8 cellular contexts compared by ENCODE assay signal in genomic region chr10:119872610-119872859, GRCh38. TPM values are rescaled to one million over a fixed set of nuclear protein-coding genes. Genes with fewer than 3 reads are reported as not detected.
DNase-seq lines count a peak whose midpoint lies in the region; ATAC-seq, FAIRE-seq and TF ChIP-seq lines count a peak whose summit lies in the region.

MCMBP (minus strand) TSS chr10:119872843; CDS start chr10:119872584, 259 bp downstream.

- peak within 1 kb of the TSS; percentile 97 for H2AFZ ChIP-seq in astrocyte (ENCODE audit: low read depth, low read length)

- peak within 1 kb of the TSS; percentile 83 for H3K4me3 ChIP-seq in astrocyte (ENCODE audit: insufficient read depth, low read depth, low read length)
- peak within 1 kb of the TSS; percentile 73 to 92 (median 84) for H3K4me3 ChIP-seq in stomach

- H3K27me3 ChIP-seq in astrocyte (ENCODE audit: insufficient read depth, low read length) (no peaks in the 10 kb centered on the region), stomach (no peaks in the 10 kb centered on the region)

- intact Hi-C loops in stomach (cut with DNase I; ENCODE audit: low total_unique reads) = no loop called here

- 0 to 1% (median 0%) methylated on average over 5 to 42 of the region's 42 CpGs for WGBS in stomach, 5 donors

- H3K27ac Mint-ChIP-seq in astrocyte (ENCODE audit: unreplicated experiment) = peak within 1 kb of the TSS; percentile 77
- peak within 1 kb of the TSS; percentile 81 to 95 (median 92) for H3K27ac Mint-ChIP-seq in immature natural killer cell

- peak within 1 kb of the TSS; percentile 94 for H3K4me2 ChIP-seq in astrocyte (ENCODE audit: low read length)

- peak; percentile 70 for TF ChIP-seq POLR2A in GM18505 (IDR thresholded peaks at IDR 0.05; ENCODE audit: borderline replicate concordance, extremely low read depth, insufficient read depth, insufficient read length)
- no peak for TF ChIP-seq POLR2A in stomach (IDR thresholded peaks at IDR 0.05)

- peak within 1 kb of the TSS; percentile 86 for H3K9ac ChIP-seq in astrocyte (ENCODE audit: low read length)

- H3K9me3 ChIP-seq in astrocyte (ENCODE audit: insufficient read depth, low read depth, low read length) (no peaks in the 10 kb centered on the region), stomach (no peaks in the 10 kb centered on the region)

- no peaks in the 10 kb centered on the region for H3K36me3 Mint-ChIP-seq in astrocyte (ENCODE audit: low read depth, unreplicated experiment)
- H3K36me3 Mint-ChIP-seq in immature natural killer cell = no peaks in the 10 kb centered on the region

- H3K4me1 Mint-ChIP-seq in astrocyte (ENCODE audit: low read depth, unreplicated experiment) = peaks cover 11% of the 10 kb centered on the region
- H3K4me1 Mint-ChIP-seq in immature natural killer cell = peaks cover 37 to 57% of the 10 kb centered on the region in 2 donors

- peaks cover 38% of the 10 kb centered on the region for H4K20me1 ChIP-seq in astrocyte (ENCODE audit: insufficient read depth, low read length)

- H3K27me3 Mint-ChIP-seq in astrocyte (ENCODE audit: low read depth, unreplicated experiment) = no peaks in the 10 kb centered on the region
- H3K27me3 Mint-ChIP-seq in immature natural killer cell (ENCODE audit: low read depth in 3 of 3) = peaks cover 0 to 6% (median 1%) of the 10 kb centered on the region in 3 donors

- peak within 1 kb of the TSS; percentile 96 for H3K4me3 Mint-ChIP-seq in astrocyte (ENCODE audit: unreplicated experiment)
- H3K4me3 Mint-ChIP-seq in immature natural killer cell = peak within 1 kb of the TSS; percentile 90 to 93 (median 92)

- peak within 1 kb of the TSS; percentile 82 for H3K27ac ChIP-seq in astrocyte (ENCODE audit: low read depth, low read length)
- peak within 1 kb of the TSS; percentile 85 to 97 (median 93) for H3K27ac ChIP-seq in stomach

- DNase-seq in astrocyte (ENCODE audit: low read depth) (no peak), immature natural killer cell (no peak), stomach (no peak), KBM-7 (no peak), NCI-H128 (lab: John Stamatoyannopoulos, UW; ENCODE audit: unreplicated experiment) (no peak)
- DNase-seq in effector CD8-positive, alpha-beta T cell (lab: John Stamatoyannopoulos, UW) = no peak

- TF ChIP-seq CTCF in astrocyte (IDR thresholded peaks at IDR 0.05; ENCODE audit: insufficient read depth, low read depth, low read length) (no peak), stomach (IDR thresholded peaks at IDR 0.05) (no peak)

- peaks cover 56% of the 10 kb centered on the region for H3K79me2 ChIP-seq in astrocyte (ENCODE audit: insufficient read depth, low read length)

- no peaks in the 10 kb centered on the region for H3K9me3 Mint-ChIP-seq in astrocyte (ENCODE audit: unreplicated experiment)
- no peaks in the 10 kb centered on the region for H3K9me3 Mint-ChIP-seq in immature natural killer cell

- in situ Hi-C loops in KBM-7 (cut with MboI; ENCODE audit: low pct_unique_long_range_greater_than_20kb, low sequenced_read_pairs) = no loop called here

- peaks cover 10% of the 10 kb centered on the region for H3K4me1 ChIP-seq in astrocyte (ENCODE audit: insufficient read depth, low read length)
- H3K4me1 ChIP-seq in stomach = peaks cover 22 to 54% (median 32%) of the 10 kb centered on the region in 4 donors

- H3K36me3 ChIP-seq in astrocyte (ENCODE audit: insufficient read depth, low read length) = no peaks in the 10 kb centered on the region
- no peaks in the 10 kb centered on the region for H3K36me3 ChIP-seq in stomach

- no peak for FAIRE-seq in astrocyte (lab: Jason Lieb, UNC)

- no peak for TF ChIP-seq EP300 in stomach (IDR thresholded peaks at IDR 0.05)

- ATAC-seq in GM18505 (IDR thresholded peaks at IDR 0.05; ENCODE audit: unreplicated experiment) (peak; percentile 29), HG03103 (IDR thresholded peaks at IDR 0.05; ENCODE audit: low read depth, unreplicated experiment) (peak; percentile 15)

RNA-seq across cellular contexts. Expression of gene MCMBP, which starts in this region (rescaled TPM):
- total RNA-seq in astrocyte (40.9 and 41.1 TPM in 2 replicates), stomach (10 to 100 TPM; 19.8 to 88.9 (median 50.9) TPM)
- polyA plus RNA-seq in immature natural killer cell (10 to 100 TPM; 46.6 to 65.6 (median 52.4) TPM), stomach (10 to 100 TPM; 17.5 to 26.1 (median 21.8) TPM)
